Comparison of ENCODE assay signal across 8 cellular contexts in genomic region chr16:740764-741505, GRCh38. TPM values are rescaled to one million over a fixed set of nuclear protein-coding genes. Genes with fewer than 3 reads are reported as not detected.
DNase-seq lines count a peak whose midpoint lies in the region; ATAC-seq and TF ChIP-seq lines count a peak whose summit lies in the region.

Gene CIAO3 (minus strand): TSS chr16:740997. CDS start chr16:740985, 12 bp downstream.

- H3K9me2 ChIP-seq in Loucy (replicated peaks; ENCODE audit: low read depth, low read length) = no peaks in the 10 kb centered on the region

- H3K4me1 ChIP-seq in Loucy (ENCODE audit: insufficient read depth, low read length, poor library complexity, severe bottlenecking) (no peaks in the 10 kb centered on the region), gastroesophageal sphincter (peaks cover 0 to 21% (median 14%) of the 10 kb centered on the region in 3 donors), suprapubic skin (peaks cover 23% of the 10 kb centered on the region)

- peak within 1 kb of the TSS; percentile 77 for H3K4me2 ChIP-seq in Loucy (ENCODE audit: low read depth, low read length, poor library complexity, severe bottlenecking)

- H3K9me3 ChIP-seq in Loucy (ENCODE audit: insufficient read depth, low read depth, low read length) = no peaks in the 10 kb centered on the region
- no peaks in the 10 kb centered on the region for H3K9me3 ChIP-seq in gastroesophageal sphincter
- H3K9me3 ChIP-seq in suprapubic skin = no peaks in the 10 kb centered on the region

- H3K27ac ChIP-seq in gastroesophageal sphincter (peak within 1 kb of the TSS in 3 of 4 donors; percentile 76 to 84 (median 83)), suprapubic skin (peak within 1 kb of the TSS; percentile 16)

- peak within 1 kb of the TSS; percentile 82 for H3K9ac ChIP-seq in Loucy (ENCODE audit: low read depth, low read length, poor library complexity, severe bottlenecking)

- 0% methylated on average over 1 to 9 of the region's 79 CpGs for WGBS in gastroesophageal sphincter (ENCODE audit: low coverage in 1 of 2), 2 donors
- under 1% methylated on average over 44 of the region's 79 CpGs for WGBS in suprapubic skin

- H3K27me3 ChIP-seq in Loucy (ENCODE audit: insufficient read depth, low read length, poor library complexity, severe bottlenecking) (no peaks in the 10 kb centered on the region), gastroesophageal sphincter (peaks cover 37% of the 10 kb centered on the region), suprapubic skin (peaks cover 3% of the 10 kb centered on the region)

- TF ChIP-seq EP300 in gastroesophageal sphincter (IDR thresholded peaks at IDR 0.05) (no peak), suprapubic skin (IDR thresholded peaks at IDR 0.05) (no peak)

- peak within 1 kb of the TSS; percentile 83 for H2AFZ ChIP-seq in Loucy (ENCODE audit: low read length)

- no peaks in the 10 kb centered on the region for H3F3A ChIP-seq in Loucy (ENCODE audit: low read depth)

- H4K20me1 ChIP-seq in Loucy (ENCODE audit: insufficient read depth, low read length, poor library complexity, severe bottlenecking) = no peaks in the 10 kb centered on the region

- H3K4me3 ChIP-seq in Loucy (ENCODE audit: low read length, poor library complexity, severe bottlenecking) (peak within 1 kb of the TSS; percentile 82), gastroesophageal sphincter (peak within 1 kb of the TSS; percentile 76 to 97), suprapubic skin (peak within 1 kb of the TSS; percentile 93)

- in situ Hi-C loops in SK-MEL-5 (cut with HindIII; ENCODE audit: low pct_unique_long_range_greater_than_20kb, low sequenced_read_pairs) = no loop called here

- peaks cover 7% of the 10 kb centered on the region; the same call in 1 of the 2 replicates for H3K79me2 ChIP-seq in Loucy (ENCODE audit: insufficient read depth, low read length)

- peak; percentile 92 for ATAC-seq in gastroesophageal sphincter

- TF ChIP-seq CTCF in Loucy (conservative IDR thresholded peaks at IDR 0.05; ENCODE audit: low read length) (peak; percentile 50), gastroesophageal sphincter (IDR thresholded peaks at IDR 0.05) (peak in 3 of 4 experiments; percentile 93 to 100 (median 95)), suprapubic skin (IDR thresholded peaks at IDR 0.05) (peak; percentile 90 to 98)

- TF ChIP-seq POLR2A in gastroesophageal sphincter (IDR thresholded peaks at IDR 0.05) = peak; percentile 59 to 68
- no peak for TF ChIP-seq POLR2A in suprapubic skin (IDR thresholded peaks at IDR 0.05)

- DNase-seq in EL = peak; percentile 83
- peak; percentile 76 for DNase-seq in GOT3 (lab: John Stamatoyannopoulos, UW)
- peak; percentile 79 for DNase-seq in SK-MEL-5 (ENCODE audit: low read depth, low spot score)
- DNase-seq in activated naive CD4-positive, alpha-beta T cell treated with Interleukin-2 at 50 U/mL for 16 hours = peak; percentile 89
- peak in 55 of 56 donors; percentile 37 to 91 (median 78) for DNase-seq in nucleus accumbens (lab: John Stamatoyannopoulos, UW)
- peak; percentile 92 to 95 for DNase-seq in suprapubic skin (ENCODE audit: low spot score in 2 of 2)

- H3K36me3 ChIP-seq in Loucy (ENCODE audit: insufficient read depth, low read length) (no peaks in the 10 kb centered on the region), gastroesophageal sphincter (peaks cover 0 to 35% of the 10 kb centered on the region in 2 donors), suprapubic skin (peaks cover 22% of the 10 kb centered on the region)

RNA-seq across cellular contexts. Expression of gene CIAO3, which starts in this region (rescaled TPM):
- total RNA-seq in SK-MEL-5 (2014; rRNA removed; shearing (Covaris generic)) = 28.6 and 34.3 TPM in 2 replicates
- 25.7 and 32.3 TPM in 2 replicates for polyA plus RNA-seq in SK-MEL-5 (2015; cell fraction: cytosol; rRNA removed)
- 99.7 and 116 TPM in 2 replicates for polyA plus RNA-seq in SK-MEL-5 (2015; cell fraction: nucleus; rRNA removed)
- total RNA-seq in gastroesophageal sphincter (10 to 100 TPM; 18.5 to 46.7 (median 25.6) TPM), suprapubic skin (100 to 1,000 TPM in 1 of 4 donors, 10 to 100 TPM in 3; 35.2 to 110 (median 52.0) TPM)

Comparison
In these comparisons a context has a peak if more than half of its experiments do, and no peak if none do; other contexts are left out.
1. Peak in every context shown above with its lines: DNase-seq, ATAC-seq, H3K4me3 ChIP-seq and H3K27ac ChIP-seq.
2. POLR2A ChIP-seq: peak in gastroesophageal sphincter (2 of 2); none in suprapubic skin (0 of 2).